1 cellular context compared by ENCODE assay signal in genomic region chr6:27810768-27811298, GRCh38.
A peak's percentile ranks its signal among the peaks of the same experiment; 100 is the strongest.
TF ChIP-seq lines count a peak whose summit lies in the region.

No MANE protein-coding gene starts in this region.

TF ChIP-seq in HepG2, 621 proteins besides CTCF, POLR2A, EP300 and RAD21 (continued from another document):
- TF ChIP-seq AFF4 (CRISPR knock-in tag; IDR thresholded peaks at IDR 0.05) = no peak
- TF ChIP-seq FOXO4 (CRISPR knock-in tag; conservative IDR thresholded peaks at IDR 0.05) = peak; percentile 67; the same call in 1 of the 2 replicates
- TF ChIP-seq ARNTL (CRISPR knock-in tag; IDR thresholded peaks at IDR 0.05) = 0 out of 2 replicates have a peak, but pooled peaks have one; percentile 11
- TF ChIP-seq ZNF839 (CRISPR knock-in tag; IDR thresholded peaks at IDR 0.05; ENCODE audit: borderline replicate concordance) = no peak
- no peak for TF ChIP-seq ZNF891 (CRISPR knock-in tag; IDR thresholded peaks at IDR 0.05)
- peak; percentile 81 to 85 for TF ChIP-seq MAFK (conservative IDR thresholded peaks at IDR 0.05 in 1 of 2, IDR thresholded peaks at IDR 0.05 in 1 of 2; ENCODE audit: low read length in 2 of 2)
- TF ChIP-seq ZBTB42 (CRISPR knock-in tag; IDR thresholded peaks at IDR 0.05) = no peak
- TF ChIP-seq ZNF724P (CRISPR knock-in tag; IDR thresholded peaks at IDR 0.05; ENCODE audit: borderline replicate concordance) = no peak
- no peak for TF ChIP-seq GPN1 (CRISPR knock-in tag; IDR thresholded peaks at IDR 0.05; ENCODE audit: borderline replicate concordance)
- peak; percentile 61; the same call in 1 of the 2 replicates for TF ChIP-seq MAFF (IDR thresholded peaks at IDR 0.05; ENCODE audit: low read depth, low read length)
- TF ChIP-seq MTA3 (CRISPR knock-in tag; IDR thresholded peaks at IDR 0.05) = no peak
- no peak for TF ChIP-seq ATF4 (CRISPR knock-in tag; IDR thresholded peaks at IDR 0.05)
- 0 out of 2 replicates have a peak, but pooled peaks have one; percentile 29 for TF ChIP-seq RARG (CRISPR knock-in tag; IDR thresholded peaks at IDR 0.05; ENCODE audit: low read depth)
- TF ChIP-seq PLRG1 (conservative IDR thresholded peaks at IDR 0.05) = no peak
- TF ChIP-seq SRSF4 (IDR thresholded peaks at IDR 0.05; ENCODE audit: low read depth, low read length, poor library complexity, severe bottlenecking) = peak; percentile 42
- no peak for TF ChIP-seq KDM1A (CRISPR knock-in tag; IDR thresholded peaks at IDR 0.05)
- 0 out of 2 replicates have a peak, but pooled peaks have one; percentile 5 for TF ChIP-seq ZBTB37 (CRISPR knock-in tag; IDR thresholded peaks at IDR 0.05)
- 0 out of 2 replicates have a peak, but pooled peaks have one; percentile 34 for TF ChIP-seq ZSCAN29 (CRISPR knock-in tag; conservative IDR thresholded peaks at IDR 0.05)
- TF ChIP-seq ZNF713 (CRISPR knock-in tag; IDR thresholded peaks at IDR 0.05) = no peak
- no peak for TF ChIP-seq MBD4 (IDR thresholded peaks at IDR 0.05; ENCODE audit: borderline replicate concordance, low read length)
- TF ChIP-seq POLR2G (IDR thresholded peaks at IDR 0.05; ENCODE audit: low read depth, low read length) = peak; percentile 51
- TF ChIP-seq SIN3A (IDR thresholded peaks at IDR 0.05; ENCODE audit: borderline replicate concordance, low read depth, low read length) = peak; percentile 53; the same call in 1 of the 2 replicates
- no peak for TF ChIP-seq CSRNP2 (CRISPR knock-in tag; conservative IDR thresholded peaks at IDR 0.05; ENCODE audit: low read depth)
- no peak for TF ChIP-seq POGK (CRISPR knock-in tag; conservative IDR thresholded peaks at IDR 0.05)
- TF ChIP-seq PCBP1 (IDR thresholded peaks at IDR 0.05; ENCODE audit: borderline replicate concordance, low read depth, low read length) = no peak
- no peak for TF ChIP-seq CBX2 (IDR thresholded peaks at IDR 0.05; ENCODE audit: low read depth, low read length)
- no peak for TF ChIP-seq CBX2 (CRISPR knock-in tag; IDR thresholded peaks at IDR 0.05; ENCODE audit: low read depth)
- peak; percentile 96 for TF ChIP-seq ZC3H4 (CRISPR knock-in tag; IDR thresholded peaks at IDR 0.05; ENCODE audit: borderline replicate concordance)
- TF ChIP-seq FOXA3 (CRISPR knock-in tag; IDR thresholded peaks at IDR 0.05) = no peak
- no peak for TF ChIP-seq CEBPG (CRISPR knock-in tag; IDR thresholded peaks at IDR 0.05)
- TF ChIP-seq POLR2AphosphoS5 (IDR thresholded peaks at IDR 0.05; ENCODE audit: low read depth, low read length) = peak; percentile 22; the same call in 1 of the 2 replicates
